In genomic region chr3:184678317-184679055, GRCh38 we compare ENCODE assay signal across 14 cellular contexts. TPM values are rescaled to one million over a fixed set of nuclear protein-coding genes. Genes with fewer than 3 reads are reported as not detected.
DNase-seq lines count a peak whose midpoint lies in the region; ATAC-seq, FAIRE-seq and TF ChIP-seq lines count a peak whose summit lies in the region.
"Had no signal": no experiment of that assay in that cellular context is flagged by ENCODE, and none has a peak within 500 bp of the region (broad histone marks: within the 10 kb centered on the region; RNA-seq: fewer than 3 reads in every experiment).

No MANE protein-coding gene starts in this region.

- no peak overlapping the region for H2AFZ ChIP-seq in HepG2 (ENCODE audit: low read length)
- peak overlapping the region; percentile 85 for H2AFZ ChIP-seq in neural progenitor cell (replicated peaks)

- H3K27ac Mint-ChIP-seq in neural progenitor cell: no peak overlapping the region

- peaks cover 17% of the 10 kb centered on the region for H3K27me3 Mint-ChIP-seq in neural progenitor cell (ENCODE audit: insufficient read depth, low read depth)

- no peaks in the 10 kb centered on the region for H4K20me1 ChIP-seq in HepG2 (ENCODE audit: insufficient read depth, low read length)
- H4K20me1 ChIP-seq in neural progenitor cell (ENCODE audit: low read depth): no peaks in the 10 kb centered on the region

- H3K9ac ChIP-seq in HepG2 (ENCODE audit: insufficient read depth, low read depth, low read length) (no peak overlapping the region), neural progenitor cell (no peak overlapping the region)

- ATAC-seq in HepG2 (peak; percentile 16), right lobe of liver (no peak), left cardiac atrium (peak; percentile 32 to 71), aorta (ENCODE audit: low FRiP score) (peak; percentile 41)
- ATAC-seq: A549; activated T-cell treated with anti-CD3 and anti-CD28 coated beads, Interleukin-2, amount 50 U/mL, for 4 hours had no signal

- no TSS peak for BruUV-seq in HepG2 (replicated peaks; lab: Mats Ljungman, UMichigan)

- H3K36me3 Mint-ChIP-seq in neural progenitor cell: no peaks in the 10 kb centered on the region

- no peak for TF ChIP-seq EP300 in HepG2 (IDR thresholded peaks at IDR 0.05; ENCODE audit: low read depth in 2 of 2, low read length in 2 of 2)
- no peak for TF ChIP-seq EP300 in HepG2 (CRISPR knock-in tag; IDR thresholded peaks at IDR 0.05; ENCODE audit: borderline replicate concordance)

- CTCF ChIA-PET in HepG2 (lab: Yijun Ruan, JAX; ENCODE audit: low intra/inter-chr PET ratio, low total read pairs): no interaction called here

- H3K27ac ChIP-seq in HepG2 (ENCODE audit: extremely low read length, insufficient read depth, low read length) (no peak overlapping the region), right lobe of liver (no peak overlapping the region), neural progenitor cell (no peak overlapping the region), aorta (ENCODE audit: low read depth in 1 of 2, low read length in 2 of 2) (no peak overlapping the region)
- H3K27ac ChIP-seq: A549 had no signal

- peaks cover 30% of the 10 kb centered on the region for H3K4me1 Mint-ChIP-seq in neural progenitor cell

- H3K9me3 ChIP-seq in HepG2 (ENCODE audit: low read length): no peaks in the 10 kb centered on the region
- no peaks in the 10 kb centered on the region for H3K9me3 ChIP-seq in right lobe of liver
- H3K9me3 ChIP-seq in neural progenitor cell (ENCODE audit: low read depth): no peaks in the 10 kb centered on the region
- no peaks in the 10 kb centered on the region for H3K9me3 ChIP-seq in aorta (ENCODE audit: control insufficient read depth, low read length)
- H3K9me3 ChIP-seq: A549, prostate gland had no signal

- intact Hi-C loops in HepG2 (cut with micrococcal nuclease; ENCODE audit: unreplicated experiment) (no loop called here), right lobe of liver (cut with DNase I) (no loop called here), left cardiac atrium (cut with DNase I) (no loop called here), aorta (cut with DNase I) (no loop called here)

- no peaks in the 10 kb centered on the region for H3K9me3 Mint-ChIP-seq in neural progenitor cell
- H3K9me3 Mint-ChIP-seq: activated T-cell treated with anti-CD3 and anti-CD28 coated beads, Interleukin-2, amount 50 U/mL, for 4 hours had no signal

- no peak overlapping the region for H3K4me2 ChIP-seq in HepG2 (ENCODE audit: low read depth, low read length)
- peak overlapping the region; percentile 65 for H3K4me2 ChIP-seq in neural progenitor cell
- H3K4me2 ChIP-seq: A549 had no signal

- DNase-seq in HepG2 (ENCODE audit: low spot score) (no peak), right lobe of liver (no peak), left cardiac atrium (no peak), neural progenitor cell (ENCODE audit: low spot score) (no peak), aorta (no peak), islet precursor cell (no peak), germinal center (ENCODE audit: low spot score) (no peak), NCI-H526 treated with DMSO at 0.1 percent for 48 hours (lab: John Stamatoyannopoulos, UW) (no peak)
- DNase-seq: activated T-cell treated with anti-CD3 and anti-CD28 coated beads, Interleukin-2, amount 50 U/mL, for 4 hours; SIG-M5; T-helper 9 cell had no signal

- no peak for TF ChIP-seq RAD21 in HepG2 (CRISPR knock-in tag; IDR thresholded peaks at IDR 0.05)

- in situ Hi-C loops in HepG2 (cut with HindIII; ENCODE audit: extremely low pct_ligation_motif_present, low pct_unique_long_range_greater_than_20kb): no loop called here

- TF ChIP-seq POLR2A in HepG2 (IDR thresholded peaks at IDR 0.05; ENCODE audit: insufficient read depth in 1 of 2, low read depth in 2 of 2, low read length in 2 of 2) (no peak), right lobe of liver (IDR thresholded peaks at IDR 0.05) (no peak)

- H3K36me3 ChIP-seq in HepG2 (replicated peaks in 1 of 2; ENCODE audit: control insufficient read depth in 1 of 2, insufficient read depth in 2 of 2, low read length in 2 of 2) (no peaks in the 10 kb centered on the region), right lobe of liver (no peaks in the 10 kb centered on the region), neural progenitor cell (no peaks in the 10 kb centered on the region), aorta (ENCODE audit: control insufficient read depth in 1 of 2, insufficient read depth in 2 of 2, low read length in 1 of 2) (no peaks in the 10 kb centered on the region)
- H3K36me3 ChIP-seq: prostate gland had no signal

- H3K27me3 ChIP-seq in HepG2 (ENCODE audit: control insufficient read depth in 1 of 2, insufficient read depth in 2 of 2, low read length in 2 of 2) (peaks cover 7 to 12% of the 10 kb centered on the region in 2 experiments; a peak in 3 of 5 replicates), right lobe of liver (no peaks in the 10 kb centered on the region), neural progenitor cell (no peaks in the 10 kb centered on the region), aorta (ENCODE audit: control insufficient read depth in 1 of 2, insufficient read depth in 2 of 2, low read length in 1 of 2) (no peaks in the 10 kb centered on the region)

- no peak overlapping the region for H3K4me3 ChIP-seq in HepG2 (replicated peaks in 1 of 3; ENCODE audit: insufficient read depth in 1 of 3, low read depth in 2 of 3, low read length in 3 of 3)
- no peak overlapping the region for H3K4me3 ChIP-seq in right lobe of liver
- H3K4me3 ChIP-seq in neural progenitor cell: no peak overlapping the region
- H3K4me3 ChIP-seq in aorta (ENCODE audit: low read length in 2 of 2): no peak overlapping the region
- H3K4me3 ChIP-seq: A549, prostate gland had no signal

- H3K4me3 Mint-ChIP-seq in neural progenitor cell: no peak overlapping the region
- H3K4me3 Mint-ChIP-seq: activated T-cell treated with anti-CD3 and anti-CD28 coated beads, Interleukin-2, amount 50 U/mL, for 4 hours had no signal

- no peaks in the 10 kb centered on the region for H3K79me2 ChIP-seq in HepG2 (ENCODE audit: insufficient read depth, low read length)
- no peaks in the 10 kb centered on the region for H3K79me2 ChIP-seq in neural progenitor cell (ENCODE audit: low read depth)

- H3K4me1 ChIP-seq in HepG2 (ENCODE audit: insufficient read depth, low read length) (peaks cover 22% of the 10 kb centered on the region), right lobe of liver (no peaks in the 10 kb centered on the region), neural progenitor cell (peaks cover 22% of the 10 kb centered on the region), aorta (ENCODE audit: control insufficient read depth in 1 of 2, insufficient read depth in 2 of 2, low read length in 2 of 2) (no peaks in the 10 kb centered on the region)
- H3K4me1 ChIP-seq: A549, prostate gland had no signal

- POLR2A ChIA-PET in HepG2 (lab: Yijun Ruan, JAX): no interaction called here

- FAIRE-seq in HepG2 (lab: Jason Lieb, UNC): no peak
- FAIRE-seq: A549, urothelium cell line had no signal

- peaks cover 23% of the 10 kb centered on the region for H3F3A ChIP-seq in neural progenitor cell (ENCODE audit: low read depth)

- WGBS in HepG2 (ENCODE audit: low lambda C conversion rate): 47% methylated on average over 7 of the region's 16 CpGs
- WGBS in right lobe of liver (ENCODE audit: insufficient coverage, low coverage, low lambda C conversion rate, missing lambda C conversion rate): 72% methylated on average over 4 of the region's 16 CpGs
- 58 to 80% methylated on average over 11 to 16 of the region's 16 CpGs for WGBS in aorta, 2 donors

- TF ChIP-seq CTCF in HepG2 (CRISPR knock-in tag; IDR thresholded peaks at IDR 0.05) (no peak), right lobe of liver (IDR thresholded peaks at IDR 0.05) (no peak), neural progenitor cell (IDR thresholded peaks at IDR 0.05) (no peak)

TF ChIP-seq in HepG2, 621 proteins besides CTCF, POLR2A, EP300 and RAD21 (continues in another document):
- TF ChIP-seq ZNF451 (CRISPR knock-in tag; IDR thresholded peaks at IDR 0.05) (no peak), ZC3H13 (CRISPR knock-in tag; IDR thresholded peaks at IDR 0.05) (no peak)

RNA-seq across cellular contexts. Expression of gene MAGEF1, which starts 33.4 kb away (rescaled TPM):
- total RNA-seq in HepG2 (2016; rRNA removed; fragmentation: Illumina TruSeq; extraction: Trizol) (60.5 and 62.4 TPM in 2 replicates), right lobe of liver (10 to 100 TPM in 4 of 6 experiments, 1 to 10 TPM in 2; 8.2 to 17.1 (median 10.9) TPM), left cardiac atrium (10 to 100 TPM; 19.4 to 24.5 TPM), neural progenitor cell (ENCODE audit: low replicate concordance) (73.9 and 88.1 TPM in 2 replicates), aorta (10 to 100 TPM; 22.9 to 23.4 TPM)
- total RNA-seq in HepG2 (2016; cell fraction: cytosol; rRNA removed; fragmentation: Illumina TruSeq; extraction: Trizol; ENCODE audit: low read depth): 11.1 and 11.7 TPM in 2 replicates
- total RNA-seq in HepG2 (2016; cell fraction: insoluble cytoplasmic fraction; rRNA removed; fragmentation: Illumina TruSeq; extraction: Trizol): 62.2 and 63.0 TPM in 2 replicates
- 35.0 and 37.6 TPM in 2 replicates for total RNA-seq in HepG2 (2016; cell fraction: membrane; rRNA removed; fragmentation: Illumina TruSeq; extraction: Trizol)
- 29.3 and 33.3 TPM in 2 replicates for total RNA-seq in HepG2 (2016; cell fraction: nucleus; rRNA removed; fragmentation: Illumina TruSeq; extraction: Trizol)
- polyA plus RNA-seq in HepG2 (2011; rRNA removed) (26.0 and 28.4 TPM in 2 replicates), aorta (10 to 100 TPM; 17.9 to 34.2 TPM)
- 28.8 and 31.3 TPM in 2 replicates for polyA plus RNA-seq in HepG2 (2011; cell fraction: cytosol; rRNA removed)
- 9.3 and 9.9 TPM in 2 replicates for polyA plus RNA-seq in HepG2 (2011; cell fraction: nucleus; rRNA removed)
- polyA plus RNA-seq in HepG2 (2012): 40.7 and 43.6 TPM in 2 replicates
- 9.6 and 9.9 TPM in 2 replicates for polyA plus RNA-seq in HepG2 (2016; cell fraction: cytosol; fragmentation: Illumina TruSeq; extraction: Trizol; ENCODE audit: low read depth)
- 85.1 and 85.2 TPM in 2 replicates for polyA plus RNA-seq in HepG2 (2016; cell fraction: insoluble cytoplasmic fraction; fragmentation: Illumina TruSeq; extraction: Trizol; ENCODE audit: low read depth)
- 27.9 and 30.4 TPM in 2 replicates for polyA plus RNA-seq in HepG2 (2016; cell fraction: membrane; fragmentation: Illumina TruSeq; extraction: Trizol; ENCODE audit: low read depth)
- polyA plus RNA-seq in HepG2 (2016; cell fraction: nucleus; fragmentation: Illumina TruSeq; extraction: Trizol; ENCODE audit: insufficient read depth, low read depth): 55.9 and 56.3 TPM in 2 replicates
- 7.2 and 10.5 TPM in 2 replicates for polyA minus RNA-seq in HepG2 (2011; rRNA and poly(A)+ RNA removed; ENCODE audit: low replicate concordance)
- 18.7 and 19.4 TPM in 2 replicates for polyA minus RNA-seq in HepG2 (2011; cell fraction: cytosol; rRNA and poly(A)+ RNA removed)
- polyA minus RNA-seq in HepG2 (2011; cell fraction: nucleus; rRNA and poly(A)+ RNA removed): 8.4 and 9.0 TPM in 2 replicates

Comparison
In these comparisons a context has a peak if more than half of its experiments do, and no peak if none do; other contexts are left out.
1. ATAC-seq: peak in HepG2 (single experiment), left cardiac atrium (2 of 2) and aorta (single experiment); none in right lobe of liver (0 of 4).